Comparison of ENCODE assay signal across 9 cellular contexts in the genomic region with DNA sequence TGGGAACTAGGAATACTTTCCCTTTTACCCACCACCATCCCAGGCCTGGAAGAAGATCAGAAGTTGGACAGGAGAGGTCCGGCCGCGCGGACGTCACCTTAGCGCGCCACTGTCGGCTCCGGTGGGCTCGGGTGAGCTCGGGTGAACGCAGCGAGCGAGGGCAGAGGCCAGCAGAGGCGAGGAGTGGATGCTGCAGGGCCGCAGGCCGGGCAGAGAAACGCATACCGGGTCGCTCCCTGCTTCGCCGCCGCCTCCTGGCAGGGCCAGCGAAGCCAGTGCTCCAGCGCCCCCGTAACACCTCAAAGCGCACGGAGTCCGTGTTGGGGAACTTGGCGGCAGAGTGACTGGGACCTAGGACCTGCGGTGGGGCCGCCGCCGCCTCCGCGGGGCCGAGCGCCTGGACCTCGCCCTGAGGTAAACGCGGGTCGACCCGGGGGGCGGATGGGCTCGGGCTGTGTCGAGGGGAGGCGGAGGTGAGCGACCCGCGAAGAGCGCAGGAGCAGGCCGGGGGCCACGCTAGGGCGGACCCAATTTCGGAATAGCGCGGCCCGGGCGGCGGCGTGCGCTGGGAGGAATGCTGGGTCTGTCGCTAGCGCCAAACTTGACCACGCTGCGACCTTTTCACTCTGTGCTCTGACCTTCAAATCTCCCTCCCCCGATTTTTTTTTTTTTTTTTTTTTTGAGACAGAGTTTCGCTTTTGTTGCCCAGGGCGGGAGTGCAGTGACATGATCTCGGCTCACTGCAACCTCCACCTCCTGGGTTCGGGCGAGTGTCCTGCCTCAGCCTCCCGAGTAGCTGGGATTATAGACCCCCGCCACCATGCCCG. TPM values are rescaled to one million over a fixed set of nuclear protein-coding genes. Genes with fewer than 3 reads are reported as not detected.
DNase-seq lines count a peak whose midpoint lies in the region; ATAC-seq, FAIRE-seq and TF ChIP-seq lines count a peak whose summit lies in the region.
"Had no signal": no experiment of that assay in that cellular context is flagged by ENCODE, and none has a peak within 500 bp of the region (broad histone marks: within the 10 kb centered on the region; RNA-seq: fewer than 3 reads in every experiment).

No MANE protein-coding gene starts in this region.

- in situ Hi-C loops in GM13977 (cut with MboI; ENCODE audit: low pct_unique_long_range_greater_than_20kb, low sequenced_read_pairs, unreplicated experiment): no loop called here

- H3K27ac Mint-ChIP-seq in T-helper 1 cell treated with Interleukin-12 subunit alpha and Interleukin-12 subunit beta and Interleukin-4 antibody, amounts not matched to agents 30 μg/mL and 1 μg/mL, for 36 hours: no peak overlapping the region
- H3K27ac Mint-ChIP-seq in stimulated activated naive CD8-positive, alpha-beta T cell treated with anti-CD3 and anti-CD28 coated beads, Interleukin-15, amount 100 ng/mL, for 72 hours: no peak overlapping the region

- H3K9me3 Mint-ChIP-seq in T-helper 1 cell treated with Interleukin-12 subunit alpha and Interleukin-12 subunit beta and Interleukin-4 antibody, amounts not matched to agents 30 μg/mL and 1 μg/mL, for 36 hours: no peaks in the 10 kb centered on the region
- no peaks in the 10 kb centered on the region for H3K9me3 Mint-ChIP-seq in stimulated activated naive CD8-positive, alpha-beta T cell treated with anti-CD3 and anti-CD28 coated beads, Interleukin-15, amount 100 ng/mL, for 72 hours

- no peaks in the 10 kb centered on the region for H3K36me3 Mint-ChIP-seq in T-helper 1 cell treated with Interleukin-12 subunit alpha and Interleukin-12 subunit beta and Interleukin-4 antibody, amounts not matched to agents 30 μg/mL and 1 μg/mL, for 36 hours (ENCODE audit: low read depth)

- H3K36me3 ChIP-seq in bronchial epithelial cell (ENCODE audit: control insufficient read depth, insufficient read depth, low read length): no peaks in the 10 kb centered on the region

- no peaks in the 10 kb centered on the region for H3K4me1 Mint-ChIP-seq in T-helper 1 cell treated with Interleukin-12 subunit alpha and Interleukin-12 subunit beta and Interleukin-4 antibody, amounts not matched to agents 30 μg/mL and 1 μg/mL, for 36 hours (ENCODE audit: low read depth)
- H3K4me1 Mint-ChIP-seq in stimulated activated naive CD8-positive, alpha-beta T cell treated with anti-CD3 and anti-CD28 coated beads, Interleukin-15, amount 100 ng/mL, for 72 hours: peaks cover 20% of the 10 kb centered on the region

- peak overlapping the region; percentile 58 for H3K4me3 Mint-ChIP-seq in T-helper 1 cell treated with Interleukin-12 subunit alpha and Interleukin-12 subunit beta and Interleukin-4 antibody, amounts not matched to agents 30 μg/mL and 1 μg/mL, for 36 hours
- H3K4me3 Mint-ChIP-seq in stimulated activated naive CD8-positive, alpha-beta T cell treated with anti-CD3 and anti-CD28 coated beads, Interleukin-15, amount 100 ng/mL, for 72 hours: peak overlapping the region; percentile 56 to 74

- TF ChIP-seq CTCF in bronchial epithelial cell (IDR thresholded peaks at IDR 0.05; ENCODE audit: insufficient read depth, low read length, severe bottlenecking) (no peak), GM13977 (IDR thresholded peaks at IDR 0.05; ENCODE audit: extremely low read depth, insufficient read depth, missing control alignments) (no peak)

- H3K27me3 Mint-ChIP-seq in T-helper 1 cell treated with Interleukin-12 subunit alpha and Interleukin-12 subunit beta and Interleukin-4 antibody, amounts not matched to agents 30 μg/mL and 1 μg/mL, for 36 hours (ENCODE audit: low read depth): peaks cover 65% of the 10 kb centered on the region
- H3K27me3 Mint-ChIP-seq in stimulated activated naive CD8-positive, alpha-beta T cell treated with anti-CD3 and anti-CD28 coated beads, Interleukin-15, amount 100 ng/mL, for 72 hours: peaks cover 65% of the 10 kb centered on the region

- FAIRE-seq in bronchial epithelial cell (lab: Jason Lieb, UNC): no peak

- peak; percentile 74 for ATAC-seq in stimulated activated naive CD8-positive, alpha-beta T cell treated with anti-CD3 and anti-CD28 coated beads, Interleukin-15, amount 100 ng/mL, for 72 hours
- no peak for ATAC-seq in HG03025 (IDR thresholded peaks at IDR 0.05; ENCODE audit: low FRiP score, unreplicated experiment)

- H3K27me3 ChIP-seq in bronchial epithelial cell (ENCODE audit: control insufficient read depth, insufficient read depth, low read length): peaks cover 1% of the 10 kb centered on the region

- DNase-seq in T-helper 1 cell (no peak), bronchial epithelial cell (ENCODE audit: low read depth) (peak; percentile 13), kidney tubule cell (ENCODE audit: low spot score) (peak; percentile 43), DMS79 treated with DMSO at 0.1 percent for 48 hours (lab: John Stamatoyannopoulos, UW) (no peak), GM13977 (ENCODE audit: low spot score) (no peak)
- peak in 1 of 2 donors; percentile 43 for DNase-seq in stimulated activated naive CD8-positive, alpha-beta T cell treated with anti-CD3 and anti-CD28 coated beads, Interleukin-15, amount 100 ng/mL, for 72 hours

- peak overlapping the region; percentile 47 for H3K4me3 ChIP-seq in bronchial epithelial cell (ENCODE audit: low read depth, low read length)

RNA-seq across cellular contexts. Expression of a gene that starts 1.6 kb away (rescaled TPM):
- total RNA-seq in bronchial epithelial cell: not detected in 2 replicates
- total RNA-seq: T-helper 2 cell treated with Interferon-gamma antibody and Interleukin-4, amounts not matched to agents 100 ng/mL and 5 ng/mL, for 36 hours had no signal

Comparison
In these comparisons a context has a peak if more than half of its experiments do, and no peak if none do; other contexts are left out.
1. DNase-seq: peak in bronchial epithelial cell (single experiment) and kidney tubule cell (single experiment); none in T-helper 1 cell (0 of 5), DMS79 treated with DMSO at 0.1 percent for 48 hours (single experiment) and GM13977 (single experiment).